Comparison of ENCODE assay signal across 14 cellular contexts in the genomic region with DNA sequence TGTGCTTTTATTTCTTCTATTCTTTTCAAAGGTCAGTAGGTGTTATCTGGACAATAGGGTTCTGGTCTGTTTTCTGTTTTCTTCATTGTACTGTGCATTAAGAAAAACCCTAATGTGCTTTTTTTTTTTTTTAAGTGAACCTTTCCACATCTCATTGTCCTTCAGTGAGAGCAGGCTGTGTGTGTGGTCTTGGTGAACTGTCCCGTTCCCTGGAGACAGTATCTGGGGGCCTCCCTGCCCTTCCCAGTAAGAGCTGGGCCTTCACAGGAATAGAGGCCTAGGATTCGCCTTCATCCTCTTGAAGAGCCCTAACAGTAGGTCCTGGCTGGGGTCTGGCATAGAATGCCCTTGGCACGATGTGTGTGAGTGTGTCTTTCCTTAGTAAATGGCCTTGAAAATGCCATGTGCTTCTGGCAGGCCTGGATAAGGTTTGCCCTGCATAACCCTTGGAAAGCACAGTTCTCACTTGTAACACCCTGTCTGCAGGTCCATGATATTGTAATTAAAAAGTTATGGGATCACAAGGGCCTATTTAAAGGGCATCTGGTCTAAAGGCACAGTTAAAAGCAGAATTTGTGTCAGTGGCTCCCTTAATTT.
DNase-seq lines count a peak whose midpoint lies in the region; ATAC-seq and TF ChIP-seq lines count a peak whose summit lies in the region.
"Had no signal": no experiment of that assay in that cellular context is flagged by ENCODE, and none has a peak within 500 bp of the region (broad histone marks: within the 10 kb centered on the region; RNA-seq: fewer than 3 reads in every experiment).

No MANE protein-coding gene starts in this region.

- H3K4me1 Mint-ChIP-seq in naive thymus-derived CD4-positive, alpha-beta T cell = peaks cover 15 to 71% (median 58%) of the 10 kb centered on the region in 7 donors

- no peak overlapping the region for H4K12ac ChIP-seq in trophoblast cell (ENCODE audit: low read depth, low read length)

- no peak overlapping the region for H3K4me3 ChIP-seq in AG04450 (ENCODE audit: low read depth, low read length)
- H3K4me3 ChIP-seq in heart right ventricle = no peak overlapping the region
- peak overlapping the region; percentile 33 for H3K4me3 ChIP-seq in trophoblast cell (ENCODE audit: low read depth, low read length)
- H3K4me3 ChIP-seq in naive thymus-derived CD4-positive, alpha-beta T cell (ENCODE audit: low read length) = no peak overlapping the region
- H3K4me3 ChIP-seq: uterus had no signal

- H2AFZ ChIP-seq in trophoblast cell (ENCODE audit: insufficient read depth, low read length, poor library complexity) = no peak overlapping the region

- intact Hi-C loops in heart right ventricle (cut with DNase I) = loop anchor here in 5 of 10 donors (5.0 to 10.0 kb wide), 3 partner anchors 55 to 77 kb away; no protein-coding TSS in a partner anchor
- intact Hi-C loops in naive thymus-derived CD4-positive, alpha-beta T cell (cut with micrococcal nuclease) = loop anchor here in 1 of 2 donors (10.0 kb wide), 1 partner anchor 55 kb away; no protein-coding TSS in a partner anchor

- peaks cover 22 to 99% (median 77%) of the 10 kb centered on the region in 9 donors for H3K4me1 ChIP-seq in heart right ventricle
- H3K4me1 ChIP-seq in trophoblast cell (ENCODE audit: control insufficient read depth in 1 of 2, insufficient read depth in 2 of 2, low read length in 2 of 2) = peaks cover 22 to 40% of the 10 kb centered on the region in 2 experiments
- peaks cover 0 to 27% of the 10 kb centered on the region in 2 donors for H3K4me1 ChIP-seq in naive thymus-derived CD4-positive, alpha-beta T cell (ENCODE audit: control insufficient read depth in 2 of 2, insufficient read depth in 2 of 2, low read length in 2 of 2)

- CTCF ChIA-PET in AG04450 (lab: Charles Lee) = interaction anchor here (0.6 to 0.7 kb wide), 2 partner anchors 77 to 137 kb away, joined by 3 to 5 read pairs; no protein-coding TSS in a partner anchor
- CTCF ChIA-PET in naive thymus-derived CD4-positive, alpha-beta T cell (lab: Charles Lee) = no interaction called here

- WGBS in heart right ventricle, 2 donors = 55 to 61% methylated on average over 3 of the region's 3 CpGs
- WGBS in trophoblast cell (ENCODE audit: extremely low coverage, insufficient coverage, insufficient read length) = no CpG with 5 or more reads among the region's 3 CpGs

- H3K18ac ChIP-seq in trophoblast cell (ENCODE audit: low read length) = peak overlapping the region; percentile 9

- no peaks in the 10 kb centered on the region for H3K9me3 Mint-ChIP-seq in naive thymus-derived CD4-positive, alpha-beta T cell

- H3K79me1 ChIP-seq in trophoblast cell (ENCODE audit: low read length) = peaks cover 35% of the 10 kb centered on the region

- peaks cover 0 to 15% (median 10%) of the 10 kb centered on the region in 5 donors for H3K36me3 Mint-ChIP-seq in naive thymus-derived CD4-positive, alpha-beta T cell

- H2BK120ac ChIP-seq in trophoblast cell (ENCODE audit: insufficient read depth, low read length, poor library complexity) = peak overlapping the region; percentile 50

- peak overlapping the region; percentile 31 for H3K27ac ChIP-seq in AG04450 (ENCODE audit: low read depth, low read length)
- peak overlapping the region; percentile 67 to 96 (median 88) for H3K27ac ChIP-seq in heart right ventricle
- H3K27ac ChIP-seq in trophoblast cell (ENCODE audit: low read depth, low read length) = peak overlapping the region; percentile 55
- H3K27ac ChIP-seq in naive thymus-derived CD4-positive, alpha-beta T cell (ENCODE audit: low read depth, low read length) = no peak overlapping the region

- H2AK5ac ChIP-seq in trophoblast cell (ENCODE audit: low read length) = peak overlapping the region; percentile 31

- peak overlapping the region; percentile 88 for H3K14ac ChIP-seq in trophoblast cell (ENCODE audit: low read length)

- H3K79me2 ChIP-seq in trophoblast cell (ENCODE audit: control insufficient read depth, insufficient read depth, low read length, poor library complexity) = peaks cover 38% of the 10 kb centered on the region

- peak overlapping the region; percentile 70 for H4K8ac ChIP-seq in trophoblast cell (ENCODE audit: low read depth, low read length)

- H4K91ac ChIP-seq in trophoblast cell (ENCODE audit: low read depth, low read length) = peak overlapping the region; percentile 29

- peak overlapping the region; percentile 9 for H2BK12ac ChIP-seq in trophoblast cell (ENCODE audit: low read length)

- ATAC-seq in heart right ventricle = peak; percentile 24 to 80 (median 50)
- no peak for ATAC-seq in activated CD4-positive, CD25-positive, alpha-beta regulatory T cell treated with anti-CD3 and anti-CD28 coated beads, Interleukin-2, amount 50 U/mL, for 24 hours
- ATAC-seq in naive thymus-derived CD4-positive, alpha-beta T cell = no peak

- H2BK5ac ChIP-seq in trophoblast cell (ENCODE audit: low read depth, low read length, poor library complexity) = peak overlapping the region; percentile 5

- peak overlapping the region; percentile 99 for H3K4ac ChIP-seq in trophoblast cell (ENCODE audit: low read depth, low read length)

- DNase-seq in AG04450 (ENCODE audit: low read depth, low spot score) (no peak), amniotic epithelial cell (ENCODE audit: low read depth) (peak; percentile 35), heart right ventricle (peak in 1 of 2 donors; percentile 71), trophoblast cell (no peak), NCI-H226 (no peak)
- no peak for DNase-seq in naive thymus-derived CD4-positive, alpha-beta T cell
- DNase-seq in stimulated activated CD4-positive, alpha-beta T cell treated with anti-CD3 and anti-CD28 coated beads, Interleukin-2, amount 100 ng/mL, for 48 hours = no peak
- DNase-seq: activated naive CD8-positive, alpha-beta T cell treated with anti-CD3 and anti-CD28 coated beads, Interleukin-2, amount 10 ng/mL, durations not matched to agents 7 days and 5 days; DMS53; effector CD4-positive, alpha-beta T cell; NCI-H510A; T-helper 9 cell; uterus had no signal

- H3K9me3 ChIP-seq in AG04450 (ENCODE audit: control insufficient read depth, insufficient read depth, low read length) (no peaks in the 10 kb centered on the region), heart right ventricle (no peaks in the 10 kb centered on the region), trophoblast cell (ENCODE audit: insufficient read depth, low read depth, low read length) (no peaks in the 10 kb centered on the region)
- no peaks in the 10 kb centered on the region for H3K9me3 ChIP-seq in naive thymus-derived CD4-positive, alpha-beta T cell (ENCODE audit: control insufficient read depth in 2 of 3, low read length in 3 of 3)
- H3K9me3 ChIP-seq: uterus had no signal

- TF ChIP-seq CTCF in AG04450 (IDR thresholded peaks at IDR 0.05; ENCODE audit: low read depth, low read length) (no peak), heart right ventricle (IDR thresholded peaks at IDR 0.05) (no peak)

- no peaks in the 10 kb centered on the region for H3K27me3 Mint-ChIP-seq in naive thymus-derived CD4-positive, alpha-beta T cell
- H3K27me3 Mint-ChIP-seq: activated naive CD8-positive, alpha-beta T cell treated with anti-CD3 and anti-CD28 coated beads, Interleukin-2, amount 10 ng/mL, durations not matched to agents 7 days and 5 days had no signal

- H3K27ac Mint-ChIP-seq in naive thymus-derived CD4-positive, alpha-beta T cell = no peak overlapping the region
- H3K27ac Mint-ChIP-seq: activated naive CD8-positive, alpha-beta T cell treated with anti-CD3 and anti-CD28 coated beads, Interleukin-2, amount 10 ng/mL, durations not matched to agents 7 days and 5 days had no signal

- peak overlapping the region in 4 of 10 donors; percentile 2 to 50 (median 15) for H3K4me3 Mint-ChIP-seq in naive thymus-derived CD4-positive, alpha-beta T cell
- H3K4me3 Mint-ChIP-seq: activated naive CD8-positive, alpha-beta T cell treated with anti-CD3 and anti-CD28 coated beads, Interleukin-2, amount 10 ng/mL, durations not matched to agents 7 days and 5 days had no signal

- H3K23ac ChIP-seq in trophoblast cell (ENCODE audit: low read length) = no peak overlapping the region

- H3K27me3 ChIP-seq in AG04450 (ENCODE audit: control insufficient read depth, insufficient read depth, low read length) (no peaks in the 10 kb centered on the region), heart right ventricle (no peaks in the 10 kb centered on the region), trophoblast cell (ENCODE audit: insufficient read depth, low read length) (no peaks in the 10 kb centered on the region)
- no peaks in the 10 kb centered on the region for H3K27me3 ChIP-seq in naive thymus-derived CD4-positive, alpha-beta T cell (ENCODE audit: control insufficient read depth in 2 of 2, insufficient read depth in 2 of 2, low read length in 2 of 2)
- H3K27me3 ChIP-seq: uterus had no signal

- H3K9ac ChIP-seq in trophoblast cell (ENCODE audit: low read length) = no peak overlapping the region

- POLR2A ChIA-PET in AG04450 (lab: Yijun Ruan, JAX) = interaction anchor here (0.6 kb wide), 1 partner anchor 31 kb away, joined by 3 read pairs; no protein-coding TSS in a partner anchor
- POLR2A ChIA-PET in naive thymus-derived CD4-positive, alpha-beta T cell (lab: Charles Lee) = no interaction called here

- H3K4me2 ChIP-seq in trophoblast cell (ENCODE audit: low read length) = no peak overlapping the region

- no peaks in the 10 kb centered on the region for H3K36me3 ChIP-seq in heart right ventricle
- peaks cover 0 to 2% of the 10 kb centered on the region in 2 experiments for H3K36me3 ChIP-seq in trophoblast cell (ENCODE audit: control insufficient read depth in 1 of 2, insufficient read depth in 2 of 2, low read length in 2 of 2)
- no peaks in the 10 kb centered on the region for H3K36me3 ChIP-seq in naive thymus-derived CD4-positive, alpha-beta T cell (ENCODE audit: control insufficient read depth in 2 of 3, insufficient read depth in 3 of 3, low read length in 3 of 3)
- H3K36me3 ChIP-seq: uterus had no signal

Comparison
In these comparisons a context has a peak if more than half of its experiments do, and no peak if none do; other contexts are left out.
1. ATAC-seq: peak in heart right ventricle (8 of 8); none in activated CD4-positive, CD25-positive, alpha-beta regulatory T cell treated with anti-CD3 and anti-CD28 coated beads, Interleukin-2, amount 50 U/mL, for 24 hours (0 of 2) and naive thymus-derived CD4-positive, alpha-beta T cell (single experiment).